8 cellular contexts compared by ENCODE assay signal in the genomic region with DNA sequence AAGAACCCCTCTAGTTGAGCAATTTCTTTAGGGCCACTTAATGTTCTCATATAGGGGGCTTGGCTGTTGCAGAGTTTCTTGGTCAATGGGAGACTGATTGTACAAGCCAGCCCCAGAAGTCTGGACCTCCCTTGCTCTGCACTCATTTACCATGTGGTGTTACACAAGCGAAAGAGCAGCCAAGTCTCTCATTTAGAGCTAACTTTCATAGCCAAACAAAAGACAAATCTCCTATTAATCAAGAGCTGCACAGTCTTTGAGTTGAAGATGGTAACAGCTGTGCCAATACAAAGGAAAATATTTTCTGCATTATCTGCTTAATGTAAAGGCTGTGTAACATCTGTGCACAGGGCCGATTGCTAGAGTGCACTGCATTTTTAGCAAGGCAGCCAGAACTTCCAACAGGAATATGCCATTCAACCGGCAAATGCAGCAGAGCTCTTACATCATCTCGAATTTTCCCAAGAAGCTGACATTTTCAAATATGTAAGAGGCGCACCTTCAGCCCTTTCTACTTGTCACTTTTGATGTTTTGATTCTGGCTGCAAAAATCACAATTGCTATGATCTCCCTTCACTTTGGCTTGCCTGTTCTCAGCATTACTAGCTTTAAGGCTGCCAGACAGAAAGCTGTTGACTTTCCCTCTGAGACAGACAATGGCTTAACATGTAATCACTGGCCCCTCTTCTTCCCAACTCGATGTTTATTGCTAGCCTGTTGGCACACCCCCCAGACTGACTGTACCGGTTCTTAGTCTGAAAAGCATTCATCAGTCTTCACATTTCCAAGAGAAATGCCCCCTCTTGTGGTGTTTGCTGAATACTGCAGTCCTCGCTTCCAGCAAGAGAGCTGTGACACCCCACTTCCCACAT.
DNase-seq lines count a peak whose midpoint lies in the region; ATAC-seq and TF ChIP-seq lines count a peak whose summit lies in the region.

No MANE protein-coding gene starts in this region.

- TF ChIP-seq CTCF in AG09309 (IDR thresholded peaks at IDR 0.05; ENCODE audit: control insufficient read depth, insufficient read depth, low read depth, low read length, missing control alignments): peak; percentile 87
- TF ChIP-seq CTCF in WI38 (IDR thresholded peaks at IDR 0.05; ENCODE audit: low read depth, low read length): peak; percentile 84
- peak; percentile 82 for TF ChIP-seq CTCF in kidney epithelial cell (IDR thresholded peaks at IDR 0.05; ENCODE audit: insufficient read depth, low read length, poor library complexity, severe bottlenecking)

- H3K27me3 ChIP-seq in kidney epithelial cell (ENCODE audit: control insufficient read depth, insufficient read depth, low read length): no peaks in the 10 kb centered on the region

- DNase-seq in AG09309 (ENCODE audit: low read depth) (peak; percentile 69), NCI-H2171 treated with DMSO at 0.1 percent for 48 hours (lab: John Stamatoyannopoulos, UW) (peak; percentile 81), caudate nucleus (lab: John Stamatoyannopoulos, UW) (peak in 58 of 61 donors; percentile 1 to 91 (median 62)), kidney epithelial cell (ENCODE audit: low read depth) (peak; percentile 25)
- DNase-seq in stimulated activated CD4-positive, alpha-beta T cell treated with anti-CD3 and anti-CD28 coated beads, Interleukin-1b, Interleukin-23, amount 100 ng/mL, for 24 hours (ENCODE audit: low read depth in 4 of 4, low spot score in 1 of 4): peak; percentile 33 to 49 (median 46)

- no peak overlapping the region for H3K4me3 ChIP-seq in AG09309 (ENCODE audit: control insufficient read depth, low read depth, low read length)
- H3K4me3 ChIP-seq in WI38 (ENCODE audit: low read depth, low read length): no peak overlapping the region
- H3K4me3 ChIP-seq in kidney epithelial cell (ENCODE audit: low read depth, low read length): no peak overlapping the region

- peak overlapping the region; percentile 26 for H3K27ac ChIP-seq in caudate nucleus (ENCODE audit: low read depth, low read length)

- peak; percentile 91 for ATAC-seq in GM18868 (IDR thresholded peaks at IDR 0.05; ENCODE audit: unreplicated experiment)
- peak; percentile 94 for ATAC-seq in HG03103 (IDR thresholded peaks at IDR 0.05; ENCODE audit: low read depth, unreplicated experiment)

- no peaks in the 10 kb centered on the region for H3K36me3 ChIP-seq in kidney epithelial cell (ENCODE audit: control insufficient read depth, insufficient read depth, low read length)

Comparison
In these comparisons a context has a peak if more than half of its experiments do, and no peak if none do; other contexts are left out.
1. DNase-seq: peak in every context shown above with its lines; median percentile 81 in NCI-H2171 treated with DMSO at 0.1 percent for 48 hours; 69 in AG09309; 62 in caudate nucleus; 46 in stimulated activated CD4-positive, alpha-beta T cell treated with anti-CD3 and anti-CD28 coated beads, Interleukin-1b, Interleukin-23, amount 100 ng/mL, for 24 hours; 25 in kidney epithelial cell.